ENCODE assay signal across 8 cellular contexts in genomic region chr22:50189849-50190181, GRCh38. TPM values are rescaled to one million over a fixed set of nuclear protein-coding genes. Genes with fewer than 3 reads are reported as not detected.
DNase-seq lines count a peak whose midpoint lies in the region; ATAC-seq and TF ChIP-seq lines count a peak whose summit lies in the region.

No MANE protein-coding gene starts in this region.

- H3K27me3 ChIP-seq in HAP-1 (ENCODE audit: low read depth) (no peaks in the 10 kb centered on the region), mesenchymal stem cell (ENCODE audit: control insufficient read depth in 1 of 2, insufficient read depth in 1 of 2, low read length in 2 of 2) (no peaks in the 10 kb centered on the region)

- in situ Hi-C loops in HAP-1 (cut with MboI; ENCODE audit: low sequenced_read_pairs), result no loop called here

- peak overlapping the region; percentile 84 for H3K4me2 ChIP-seq in mesenchymal stem cell (ENCODE audit: low read length, poor library complexity, severe bottlenecking)

- H3K4me3 ChIP-seq in HAP-1, result peak overlapping the region; percentile 26
- peak overlapping the region; percentile 41 to 76 for H3K4me3 ChIP-seq in mesenchymal stem cell (ENCODE audit: insufficient read depth in 1 of 2, low read depth in 1 of 2, low read length in 2 of 2)

- peaks cover 37% of the 10 kb centered on the region for H3K79me1 ChIP-seq in mesenchymal stem cell (replicated peaks; ENCODE audit: low read length, poor library complexity, severe bottlenecking)

- WGBS in adipose tissue, 3 donors, result 13 to 21% (median 18%) methylated on average over 4 of the region's 4 CpGs
- 55% methylated on average over 4 of the region's 4 CpGs for WGBS in mesenchymal stem cell

- peak overlapping the region in 1 of 2 experiments; percentile 88 for H2BK12ac ChIP-seq in mesenchymal stem cell (ENCODE audit: low read length in 2 of 2)

- no peak for TF ChIP-seq CTCF in 22Rv1 (IDR thresholded peaks at IDR 0.05)

- H2BK5ac ChIP-seq in mesenchymal stem cell (ENCODE audit: low read depth, low read length, poor library complexity, severe bottlenecking), result no peak overlapping the region

- no peak overlapping the region for H2AK5ac ChIP-seq in mesenchymal stem cell (ENCODE audit: low read length, severe bottlenecking)

- H3K36me3 ChIP-seq in HAP-1 (replicated peaks) (peaks cover 42% of the 10 kb centered on the region), mesenchymal stem cell (ENCODE audit: control insufficient read depth in 1 of 2, insufficient read depth in 2 of 2, low read depth in 1 of 2, low read length in 2 of 2) (peaks cover 16 to 42% of the 10 kb centered on the region in 2 experiments)

- H3K4me1 ChIP-seq in HAP-1 (peaks cover 21% of the 10 kb centered on the region), mesenchymal stem cell (ENCODE audit: control insufficient read depth, insufficient read depth, low read depth, low read length) (peaks cover 55% of the 10 kb centered on the region)

- H3K18ac ChIP-seq in mesenchymal stem cell (ENCODE audit: low read depth in 1 of 2, low read length in 2 of 2), result peak overlapping the region; percentile 87 to 97

- peak overlapping the region; percentile 78 for H3K9ac ChIP-seq in mesenchymal stem cell (ENCODE audit: low read length)

- H4K91ac ChIP-seq in mesenchymal stem cell (ENCODE audit: low read length), result peak overlapping the region; percentile 81

- no peak for DNase-seq in HAP-1 (ENCODE audit: low spot score in 2 of 2)
- no peak for DNase-seq in mesenchymal stem cell
- DNase-seq in mesenteric fat pad (ENCODE audit: low spot score), result no peak
- no peak for DNase-seq in Kasumi-1 (lab: John Stamatoyannopoulos, UW)
- DNase-seq in iPS-NIHi7 (ENCODE audit: extremely low spot score), result no peak

- H3K27ac ChIP-seq in 22Rv1 (peak overlapping the region; percentile 80), adipose tissue (ENCODE audit: low read depth, low read length) (peak overlapping the region; percentile 53), mesenchymal stem cell (ENCODE audit: low read length, poor library complexity, severe bottlenecking) (peak overlapping the region; percentile 90)

- no peak for ATAC-seq in HG02798 (IDR thresholded peaks at IDR 0.05; ENCODE audit: poor library complexity, unreplicated experiment)

- no peak overlapping the region for H2BK15ac ChIP-seq in mesenchymal stem cell (ENCODE audit: low read depth, poor library complexity, severe bottlenecking)

- peak overlapping the region; percentile 54 for H4K8ac ChIP-seq in mesenchymal stem cell (ENCODE audit: low read length)

- no peak overlapping the region for H2AFZ ChIP-seq in mesenchymal stem cell (ENCODE audit: low read depth, low read length)

- no peaks in the 10 kb centered on the region for H3K9me3 ChIP-seq in HAP-1
- H3K9me3 ChIP-seq in mesenchymal stem cell (ENCODE audit: control insufficient read depth, low read length), result no peaks in the 10 kb centered on the region

- H3K14ac ChIP-seq in mesenchymal stem cell (ENCODE audit: low read length in 2 of 2), result peak overlapping the region in 1 of 2 experiments; percentile 37

- peak overlapping the region; percentile 80 for H2BK120ac ChIP-seq in mesenchymal stem cell (ENCODE audit: low read depth, low read length)

- peak overlapping the region; percentile 68 to 88 for H3K4ac ChIP-seq in mesenchymal stem cell (ENCODE audit: low read depth in 1 of 2, low read length in 2 of 2)

- no peak overlapping the region for H3K23ac ChIP-seq in mesenchymal stem cell (ENCODE audit: low read length in 2 of 2)

RNA-seq across cellular contexts. Expression of gene TRABD, which starts 4.1 kb away (rescaled TPM):
- 10 to 100 TPM; 25.8 to 79.1 (median 38.9) TPM for polyA plus RNA-seq in adipose tissue
- polyA plus RNA-seq in mesenchymal stem cell (2013, experiment 1 of 2), result 28.4 TPM
- polyA plus RNA-seq in mesenchymal stem cell (2013, experiment 2 of 2), result 27.7 TPM
- total RNA-seq in mesenteric fat pad, result 42.3 TPM

RNA-seq across cellular contexts. Expression of gene SELENOO, which starts 11.0 kb away (rescaled TPM):
- 10 to 100 TPM; 21.3 to 22.3 (median 21.4) TPM for polyA plus RNA-seq in adipose tissue
- 13.6 TPM for polyA plus RNA-seq in mesenchymal stem cell (2013, experiment 1 of 2)
- 12.6 TPM for polyA plus RNA-seq in mesenchymal stem cell (2013, experiment 2 of 2)
- total RNA-seq in mesenteric fat pad, result 23.8 TPM

RNA-seq across cellular contexts. Expression of gene PANX2, which starts 19.3 kb away (rescaled TPM):
- under 1 TPM; 0.34 to 0.46 (median 0.36) TPM for polyA plus RNA-seq in adipose tissue
- polyA plus RNA-seq in mesenchymal stem cell (2013, experiment 1 of 2), result 1.5 TPM
- 1.5 TPM for polyA plus RNA-seq in mesenchymal stem cell (2013, experiment 2 of 2)
- total RNA-seq in mesenteric fat pad, result 1.9 TPM

RNA-seq across cellular contexts. Expression of gene TUBGCP6, which starts 55.0 kb away (rescaled TPM):
- 10 to 100 TPM; 30.9 to 33.9 (median 32.4) TPM for polyA plus RNA-seq in adipose tissue
- 10.1 TPM for polyA plus RNA-seq in mesenchymal stem cell (2013, experiment 1 of 2)
- 9.1 TPM for polyA plus RNA-seq in mesenchymal stem cell (2013, experiment 2 of 2)
- 27.6 TPM for total RNA-seq in mesenteric fat pad
